ENCODE assay signal across 1 cellular context in the genomic region with DNA sequence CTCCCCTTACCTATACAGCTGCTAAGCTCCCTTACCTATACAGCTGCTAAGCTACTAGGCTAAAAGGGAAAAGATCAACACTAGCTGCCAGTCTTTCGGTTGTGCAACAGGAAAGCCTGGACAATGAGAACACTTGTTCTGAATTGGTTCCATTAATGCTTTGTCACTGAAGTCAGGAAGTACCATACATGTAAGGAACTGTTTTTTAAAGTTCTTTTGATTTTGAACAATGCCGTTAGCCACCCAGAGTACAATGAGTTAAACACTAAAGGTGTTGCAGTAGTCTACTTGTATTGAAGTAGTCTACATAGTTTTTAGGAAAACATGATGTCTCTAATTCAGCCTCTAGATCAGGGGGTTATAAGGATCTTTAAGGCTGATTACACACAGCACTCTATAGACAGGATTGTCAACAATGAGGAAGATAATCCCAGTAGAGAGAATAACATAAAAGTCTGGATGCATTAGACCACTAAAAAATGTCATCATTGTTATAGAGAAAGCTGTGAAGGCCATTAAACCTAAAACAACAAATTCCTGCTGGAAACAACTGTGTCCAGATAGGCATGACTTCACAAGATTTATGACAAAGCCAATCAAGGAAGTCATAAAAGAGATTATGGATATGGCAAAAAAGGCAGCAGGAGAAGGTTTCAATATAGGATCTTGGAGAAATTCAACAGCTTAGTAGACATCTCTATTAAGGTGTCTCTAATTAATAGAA.
A peak's percentile ranks its signal among the peaks of the same experiment; 100 is the strongest.
TF ChIP-seq lines count a peak whose summit lies in the region.

No MANE protein-coding gene starts in this region.

TF ChIP-seq in HepG2, 621 proteins besides CTCF, POLR2A, EP300 and RAD21 (continued from another document and continues in another):
- TF ChIP-seq PRDM10 (CRISPR knock-in tag; IDR thresholded peaks at IDR 0.05; ENCODE audit: low read depth) (0 out of 2 replicates have a peak, but pooled peaks have one; percentile 24), ZNF772 (CRISPR knock-in tag; IDR thresholded peaks at IDR 0.05) (peak; percentile 30; the same call in 1 of the 2 replicates), NFKBIZ (CRISPR knock-in tag; IDR thresholded peaks at IDR 0.05) (0 out of 2 replicates have a peak, but pooled peaks have one; percentile 31), TBX2 (CRISPR knock-in tag; IDR thresholded peaks at IDR 0.05; ENCODE audit: borderline replicate concordance) (peak; percentile 87; the same call in 1 of the 2 replicates), U2AF1 (optimal IDR thresholded peaks at IDR 0.05; ENCODE audit: low read depth, low read length) (no peak), ISL2 (CRISPR knock-in tag; IDR thresholded peaks at IDR 0.05) (peak; percentile 71; the same call in 1 of the 2 replicates), RERE (CRISPR knock-in tag; IDR thresholded peaks at IDR 0.05; ENCODE audit: low read depth) (no peak), CEBPB (IDR thresholded peaks at IDR 0.05; ENCODE audit: borderline replicate concordance, low read depth, low read length) (peak; percentile 98), ZFP41 (CRISPR knock-in tag; IDR thresholded peaks at IDR 0.05; ENCODE audit: borderline replicate concordance) (no peak), ZNF160 (CRISPR knock-in tag; IDR thresholded peaks at IDR 0.05) (no peak), ZNF577 (CRISPR knock-in tag; IDR thresholded peaks at IDR 0.05; ENCODE audit: borderline replicate concordance, low read depth) (no peak), AGO2 (optimal IDR thresholded peaks at IDR 0.05; ENCODE audit: low read depth, low read length) (no peak), RCOR2 (CRISPR knock-in tag; IDR thresholded peaks at IDR 0.05) (peak; percentile 71; the same call in 1 of the 2 replicates), BHLHE40 (IDR thresholded peaks at IDR 0.05; ENCODE audit: low read length) (no peak), ZNF563 (CRISPR knock-in tag; IDR thresholded peaks at IDR 0.05) (no peak), ZMYM2 (CRISPR knock-in tag; IDR thresholded peaks at IDR 0.05) (no peak), POGZ (CRISPR knock-in tag; IDR thresholded peaks at IDR 0.05) (peak; percentile 57), ZNF205 (CRISPR knock-in tag; IDR thresholded peaks at IDR 0.05) (0 out of 2 replicates have a peak, but pooled peaks have one; percentile 53), ZNF124 (CRISPR knock-in tag; IDR thresholded peaks at IDR 0.05) (0 out of 2 replicates have a peak, but pooled peaks have one; percentile 19), GATAD2A (CRISPR knock-in tag; IDR thresholded peaks at IDR 0.05) (peak; percentile 92), ZNF740 (CRISPR knock-in tag; IDR thresholded peaks at IDR 0.05) (no peak), PHF5A (CRISPR knock-in tag; IDR thresholded peaks at IDR 0.05; ENCODE audit: low read depth, unreplicated experiment) (peak; percentile 52), MTF2 (CRISPR knock-in tag; IDR thresholded peaks at IDR 0.05; ENCODE audit: borderline replicate concordance) (no peak), JUND (CRISPR knock-in tag; IDR thresholded peaks at IDR 0.05) (no peak), ZNF512B (CRISPR knock-in tag; IDR thresholded peaks at IDR 0.05; ENCODE audit: borderline replicate concordance) (no peak), GATA4 (IDR thresholded peaks at IDR 0.05; ENCODE audit: borderline replicate concordance, low read depth) (peak; percentile 33; the same call in 1 of the 2 replicates), MIER2 (CRISPR knock-in tag; IDR thresholded peaks at IDR 0.05) (peak; percentile 78), KDM5A (IDR thresholded peaks at IDR 0.05; ENCODE audit: borderline replicate concordance, low read length) (no peak)
- TF ChIP-seq, protein P1, sequence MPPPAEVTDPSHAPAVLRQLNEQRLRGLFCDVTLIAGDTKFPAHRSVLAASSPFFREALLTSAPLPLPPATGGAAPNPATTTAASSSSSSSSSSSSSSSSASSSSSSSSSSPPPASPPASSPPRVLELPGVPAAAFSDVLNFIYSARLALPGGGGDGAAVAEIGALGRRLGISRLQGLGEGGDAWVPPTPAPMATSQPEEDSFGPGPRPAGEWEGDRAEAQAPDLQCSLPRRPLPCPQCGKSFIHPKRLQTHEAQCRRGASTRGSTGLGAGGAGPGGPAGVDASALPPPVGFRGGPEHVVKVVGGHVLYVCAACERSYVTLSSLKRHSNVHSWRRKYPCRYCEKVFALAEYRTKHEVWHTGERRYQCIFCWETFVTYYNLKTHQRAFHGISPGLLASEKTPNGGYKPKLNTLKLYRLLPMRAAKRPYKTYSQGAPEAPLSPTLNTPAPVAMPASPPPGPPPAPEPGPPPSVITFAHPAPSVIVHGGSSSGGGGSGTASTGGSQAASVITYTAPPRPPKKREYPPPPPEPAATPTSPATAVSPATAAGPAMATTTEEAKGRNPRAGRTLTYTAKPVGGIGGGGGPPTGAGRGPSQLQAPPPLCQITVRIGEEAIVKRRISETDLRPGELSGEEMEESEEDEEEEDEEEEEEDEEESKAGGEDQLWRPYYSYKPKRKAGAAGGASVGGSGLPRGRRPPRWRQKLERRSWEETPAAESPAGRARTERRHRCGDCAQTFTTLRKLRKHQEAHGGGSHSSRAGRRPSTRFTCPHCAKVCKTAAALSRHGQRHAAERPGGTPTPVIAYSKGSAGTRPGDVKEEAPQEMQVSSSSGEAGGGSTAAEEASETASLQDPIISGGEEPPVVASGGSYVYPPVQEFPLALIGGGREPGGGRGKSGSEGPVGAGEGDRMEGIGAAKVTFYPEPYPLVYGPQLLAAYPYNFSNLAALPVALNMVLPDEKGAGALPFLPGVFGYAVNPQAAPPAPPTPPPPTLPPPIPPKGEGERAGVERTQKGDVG (CRISPR knock-in tag; IDR thresholded peaks at IDR 0.05; ENCODE audit: borderline replicate concordance): no peak
- TF ChIP-seq, protein P2, sequence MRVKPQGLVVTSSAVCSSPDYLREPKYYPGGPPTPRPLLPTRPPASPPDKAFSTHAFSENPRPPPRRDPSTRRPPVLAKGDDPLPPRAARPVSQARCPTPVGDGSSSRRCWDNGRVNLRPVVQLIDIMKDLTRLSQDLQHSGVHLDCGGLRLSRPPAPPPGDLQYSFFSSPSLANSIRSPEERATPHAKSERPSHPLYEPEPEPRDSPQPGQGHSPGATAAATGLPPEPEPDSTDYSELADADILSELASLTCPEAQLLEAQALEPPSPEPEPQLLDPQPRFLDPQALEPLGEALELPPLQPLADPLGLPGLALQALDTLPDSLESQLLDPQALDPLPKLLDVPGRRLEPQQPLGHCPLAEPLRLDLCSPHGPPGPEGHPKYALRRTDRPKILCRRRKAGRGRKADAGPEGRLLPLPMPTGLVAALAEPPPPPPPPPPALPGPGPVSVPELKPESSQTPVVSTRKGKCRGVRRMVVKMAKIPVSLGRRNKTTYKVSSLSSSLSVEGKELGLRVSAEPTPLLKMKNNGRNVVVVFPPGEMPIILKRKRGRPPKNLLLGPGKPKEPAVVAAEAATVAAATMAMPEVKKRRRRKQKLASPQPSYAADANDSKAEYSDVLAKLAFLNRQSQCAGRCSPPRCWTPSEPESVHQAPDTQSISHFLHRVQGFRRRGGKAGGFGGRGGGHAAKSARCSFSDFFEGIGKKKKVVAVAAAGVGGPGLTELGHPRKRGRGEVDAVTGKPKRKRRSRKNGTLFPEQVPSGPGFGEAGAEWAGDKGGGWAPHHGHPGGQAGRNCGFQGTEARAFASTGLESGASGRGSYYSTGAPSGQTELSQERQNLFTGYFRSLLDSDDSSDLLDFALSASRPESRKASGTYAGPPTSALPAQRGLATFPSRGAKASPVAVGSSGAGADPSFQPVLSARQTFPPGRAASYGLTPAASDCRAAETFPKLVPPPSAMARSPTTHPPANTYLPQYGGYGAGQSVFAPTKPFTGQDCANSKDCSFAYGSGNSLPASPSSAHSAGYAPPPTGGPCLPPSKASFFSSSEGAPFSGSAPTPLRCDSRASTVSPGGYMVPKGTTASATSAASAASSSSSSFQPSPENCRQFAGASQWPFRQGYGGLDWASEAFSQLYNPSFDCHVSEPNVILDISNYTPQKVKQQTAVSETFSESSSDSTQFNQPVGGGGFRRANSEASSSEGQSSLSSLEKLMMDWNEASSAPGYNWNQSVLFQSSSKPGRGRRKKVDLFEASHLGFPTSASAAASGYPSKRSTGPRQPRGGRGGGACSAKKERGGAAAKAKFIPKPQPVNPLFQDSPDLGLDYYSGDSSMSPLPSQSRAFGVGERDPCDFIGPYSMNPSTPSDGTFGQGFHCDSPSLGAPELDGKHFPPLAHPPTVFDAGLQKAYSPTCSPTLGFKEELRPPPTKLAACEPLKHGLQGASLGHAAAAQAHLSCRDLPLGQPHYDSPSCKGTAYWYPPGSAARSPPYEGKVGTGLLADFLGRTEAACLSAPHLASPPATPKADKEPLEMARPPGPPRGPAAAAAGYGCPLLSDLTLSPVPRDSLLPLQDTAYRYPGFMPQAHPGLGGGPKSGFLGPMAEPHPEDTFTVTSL (CRISPR knock-in tag; IDR thresholded peaks at IDR 0.05; ENCODE audit: borderline replicate concordance): peak; percentile 89
